In the genomic region with DNA sequence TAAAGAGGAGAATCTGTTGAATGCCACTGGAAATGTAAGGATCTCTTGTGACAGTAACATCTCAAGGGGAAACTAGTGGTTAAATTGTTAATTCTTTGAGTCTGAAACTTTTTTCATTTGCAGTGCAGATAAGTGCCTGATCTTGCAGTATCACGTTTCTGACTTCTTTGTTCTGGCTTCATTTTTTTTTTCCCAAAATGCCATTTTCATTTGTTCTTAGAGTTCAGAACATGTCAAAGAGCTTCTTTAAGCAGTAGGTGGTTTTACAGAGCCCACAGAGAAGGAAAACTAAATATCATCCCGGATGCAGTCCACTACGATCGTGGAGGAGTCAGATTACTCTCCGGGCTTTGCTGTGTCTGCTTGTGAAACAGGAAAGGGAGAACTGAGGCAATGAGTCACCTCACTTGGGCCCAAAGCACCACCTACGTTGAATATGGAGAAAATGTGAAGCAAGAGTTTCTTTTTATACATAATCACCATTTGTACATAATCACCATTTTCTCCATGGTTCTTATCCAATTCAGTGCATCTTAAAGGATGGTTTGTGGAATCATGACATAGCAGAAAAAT, we compare ENCODE assay signal across 9 cellular contexts. TPM values are rescaled to one million over a fixed set of nuclear protein-coding genes. Genes with fewer than 3 reads are reported as not detected.
DNase-seq lines count a peak whose midpoint lies in the region; ATAC-seq and TF ChIP-seq lines count a peak whose summit lies in the region.
"Had no signal": no experiment of that assay in that cellular context is flagged by ENCODE, and none has a peak within 500 bp of the region (broad histone marks: within the 10 kb centered on the region; RNA-seq: fewer than 3 reads in every experiment).

No MANE protein-coding gene starts in this region.

- no peak for TF ChIP-seq POLR2A in body of pancreas (IDR thresholded peaks at IDR 0.05)

- H3K9me3 ChIP-seq in HEK293 (ENCODE audit: control insufficient read depth, insufficient read depth, low read depth, low read length) = no peaks in the 10 kb centered on the region
- no peaks in the 10 kb centered on the region for H3K9me3 ChIP-seq in skeletal muscle satellite cell (replicated peaks; ENCODE audit: low read length)
- H3K9me3 ChIP-seq in body of pancreas = no peaks in the 10 kb centered on the region

- 69 to 74% methylated on average over 6 of the region's 6 CpGs for WGBS in body of pancreas, 2 donors

- peak; percentile 57 for DNase-seq in RWPE1 (ENCODE audit: low spot score)
- peak; percentile 91 for DNase-seq in epithelial cell of esophagus (ENCODE audit: low read depth)
- DNase-seq in A172 (ENCODE audit: low spot score) = no peak
- DNase-seq in stimulated activated CD4-positive, alpha-beta T cell treated with anti-CD3 and anti-CD28 coated beads, Interleukin-4, amount 100 ng/mL, for 24 hours = no peak
- no peak for DNase-seq in body of pancreas
- DNase-seq: stimulated activated CD4-positive, alpha-beta T cell treated with anti-CD3 and anti-CD28 coated beads, Interleukin-4, amount 100 ng/mL, for 1 hour had no signal

- ATAC-seq in body of pancreas = no peak

- H3K4me2 ChIP-seq in skeletal muscle satellite cell (ENCODE audit: low read length) = peak overlapping the region; percentile 38
- H3K4me2 ChIP-seq: neural progenitor cell had no signal

- peak overlapping the region; percentile 51 for H3K9ac ChIP-seq in skeletal muscle satellite cell (ENCODE audit: low read depth, low read length)
- H3K9ac ChIP-seq: neural progenitor cell had no signal

- H3K4me1 ChIP-seq in HEK293 (ENCODE audit: control insufficient read depth, insufficient read depth, low read length) = peaks cover 6% of the 10 kb centered on the region; the same call in 1 of the 2 replicates
- H3K4me1 ChIP-seq in skeletal muscle satellite cell (ENCODE audit: control insufficient read depth, insufficient read depth, low read length) = peaks cover 85% of the 10 kb centered on the region
- H3K4me1 ChIP-seq in body of pancreas = no peaks in the 10 kb centered on the region
- H3K4me1 ChIP-seq: neural progenitor cell had no signal

- POLR2A ChIA-PET in HEK293 (lab: Yijun Ruan, JAX) (no interaction called here), RWPE1 (lab: Yijun Ruan, JAX; ENCODE audit: low non-redundant PET) (no interaction called here)

- no peak for TF ChIP-seq CTCF in HEK293 (tag by site-specific recombination; IDR thresholded peaks at IDR 0.05)
- no peak for TF ChIP-seq CTCF in RWPE1 (conservative IDR thresholded peaks at IDR 0.05; ENCODE audit: low read depth)
- no peak for TF ChIP-seq CTCF in epithelial cell of esophagus (IDR thresholded peaks at IDR 0.05; ENCODE audit: insufficient read depth, low read depth, low read length, missing control alignments)
- no peak for TF ChIP-seq CTCF in body of pancreas (IDR thresholded peaks at IDR 0.05)

- H3K27ac ChIP-seq in HEK293 (ENCODE audit: extremely low read depth, low read depth, low read length) (no peak overlapping the region), RWPE1 (no peak overlapping the region), body of pancreas (no peak overlapping the region)
- H3K27ac ChIP-seq: neural progenitor cell had no signal

- no peaks in the 10 kb centered on the region; a peak in 1 of 3 replicates for H3K36me3 ChIP-seq in HEK293 (ENCODE audit: control insufficient read depth in 2 of 2, insufficient read depth in 1 of 2, low read length in 2 of 2)
- H3K36me3 ChIP-seq in skeletal muscle satellite cell (ENCODE audit: insufficient read depth, low read length) = peaks cover 88% of the 10 kb centered on the region
- H3K36me3 ChIP-seq in body of pancreas (replicated peaks in 1 of 2; ENCODE audit: insufficient read depth in 1 of 2, low read depth in 2 of 2) = no peaks in the 10 kb centered on the region

- intact Hi-C loops in body of pancreas (cut with DNase I) = no loop called here

- H3K4me3 ChIP-seq in HEK293 (ENCODE audit: low read depth, low read length) (no peak overlapping the region), epithelial cell of esophagus (ENCODE audit: low read length) (no peak overlapping the region), skeletal muscle satellite cell (ENCODE audit: low read length) (peak overlapping the region; percentile 0), body of pancreas (no peak overlapping the region)
- H3K4me3 ChIP-seq: neural progenitor cell had no signal

- CTCF ChIA-PET in HEK293 (lab: Yijun Ruan, JAX) (interaction anchor here (0.6 to 0.9 kb wide), 4 partner anchors 20 to 740 kb away, joined by 3 read pairs; no protein-coding TSS in a partner anchor), RWPE1 (lab: Yijun Ruan, JAX) (interaction anchor here (0.6 kb wide), 2 partner anchors 13 to 1761 kb away, joined by 3 read pairs; no protein-coding TSS in a partner anchor)

- H3K27me3 ChIP-seq in skeletal muscle satellite cell (ENCODE audit: control insufficient read depth, insufficient read depth, low read length) (no peaks in the 10 kb centered on the region), body of pancreas (no peaks in the 10 kb centered on the region)
- H3K27me3 ChIP-seq: neural progenitor cell had no signal

TF ChIP-seq in HEK293, 187 proteins besides CTCF, POLR2A, EP300 and RAD21:
- TF ChIP-seq, protein P1, sequence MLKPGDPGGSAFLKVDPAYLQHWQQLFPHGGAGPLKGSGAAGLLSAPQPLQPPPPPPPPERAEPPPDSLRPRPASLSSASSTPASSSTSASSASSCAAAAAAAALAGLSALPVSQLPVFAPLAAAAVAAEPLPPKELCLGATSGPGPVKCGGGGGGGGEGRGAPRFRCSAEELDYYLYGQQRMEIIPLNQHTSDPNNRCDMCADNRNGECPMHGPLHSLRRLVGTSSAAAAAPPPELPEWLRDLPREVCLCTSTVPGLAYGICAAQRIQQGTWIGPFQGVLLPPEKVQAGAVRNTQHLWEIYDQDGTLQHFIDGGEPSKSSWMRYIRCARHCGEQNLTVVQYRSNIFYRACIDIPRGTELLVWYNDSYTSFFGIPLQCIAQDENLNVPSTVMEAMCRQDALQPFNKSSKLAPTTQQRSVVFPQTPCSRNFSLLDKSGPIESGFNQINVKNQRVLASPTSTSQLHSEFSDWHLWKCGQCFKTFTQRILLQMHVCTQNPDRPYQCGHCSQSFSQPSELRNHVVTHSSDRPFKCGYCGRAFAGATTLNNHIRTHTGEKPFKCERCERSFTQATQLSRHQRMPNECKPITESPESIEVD (tag by site-specific recombination; IDR thresholded peaks at IDR 0.05) = peak; percentile 77
- peak; percentile 68 for TF ChIP-seq ZNF600 (tag by site-specific recombination; IDR thresholded peaks at IDR 0.05)
- 0 out of 2 replicates have a peak, but pooled peaks have one; percentile 41 for TF ChIP-seq PRDM1 (tag by site-specific recombination; IDR thresholded peaks at IDR 0.05)
- TF ChIP-seq, protein P2, sequence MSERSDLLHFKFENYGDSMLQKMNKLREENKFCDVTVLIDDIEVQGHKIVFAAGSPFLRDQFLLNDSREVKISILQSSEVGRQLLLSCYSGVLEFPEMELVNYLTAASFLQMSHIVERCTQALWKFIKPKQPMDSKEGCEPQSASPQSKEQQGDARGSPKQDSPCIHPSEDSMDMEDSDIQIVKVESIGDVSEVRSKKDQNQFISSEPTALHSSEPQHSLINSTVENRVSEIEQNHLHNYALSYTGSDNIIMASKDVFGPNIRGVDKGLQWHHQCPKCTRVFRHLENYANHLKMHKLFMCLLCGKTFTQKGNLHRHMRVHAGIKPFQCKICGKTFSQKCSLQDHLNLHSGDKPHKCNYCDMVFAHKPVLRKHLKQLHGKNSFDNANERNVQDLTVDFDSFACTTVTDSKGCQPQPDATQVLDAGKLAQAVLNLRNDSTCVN (tag by site-specific recombination; optimal IDR thresholded peaks at IDR 0.05) = no peak
TF ChIP-seq in HEK293: peak in this region for 3.

RNA-seq across cellular contexts. Expression of gene HMGA2, which starts 43.9 kb away (rescaled TPM):
- 73.0 and 91.0 TPM in 2 replicates for total RNA-seq in skeletal muscle satellite cell (2012; rRNA removed)
- 0.77 and 2.8 TPM in 2 replicates for total RNA-seq in A172 (2014; rRNA removed; shearing (Covaris generic))
- 1 to 10 TPM; 1.6 to 8.6 TPM for total RNA-seq in body of pancreas

Comparison
In these comparisons a context has a peak if more than half of its experiments do, and no peak if none do; other contexts are left out.
1. DNase-seq: peak in RWPE1 (single experiment) and epithelial cell of esophagus (single experiment); none in A172 (single experiment), stimulated activated CD4-positive, alpha-beta T cell treated with anti-CD3 and anti-CD28 coated beads, Interleukin-4, amount 100 ng/mL, for 24 hours (single experiment) and body of pancreas (0 of 4).